In genomic region chr2:215397632-215398341, GRCh38 we compare ENCODE assay signal across 13 cellular contexts. TPM values are rescaled to one million over a fixed set of nuclear protein-coding genes. Genes with fewer than 3 reads are reported as not detected.
DNase-seq lines count a peak whose midpoint lies in the region; ATAC-seq, FAIRE-seq and TF ChIP-seq lines count a peak whose summit lies in the region.
"Had no signal": no experiment of that assay in that cellular context is flagged by ENCODE, and none has a peak within 500 bp of the region (broad histone marks: within the 10 kb centered on the region; RNA-seq: fewer than 3 reads in every experiment).

No MANE protein-coding gene starts in this region.

- no peak overlapping the region for H4K91ac ChIP-seq in mesenchymal stem cell (ENCODE audit: low read length)

- no peak overlapping the region for H2AFZ ChIP-seq in mesenchymal stem cell (ENCODE audit: low read depth, low read length)

- no peak overlapping the region for H2BK12ac ChIP-seq in mesenchymal stem cell (ENCODE audit: low read length in 2 of 2)

- H3K14ac ChIP-seq in mesenchymal stem cell (ENCODE audit: low read length in 2 of 2) = no peak overlapping the region

- H3K4ac ChIP-seq in mesenchymal stem cell (ENCODE audit: low read depth in 1 of 2, low read length in 2 of 2) = no peak overlapping the region

- no peak for TF ChIP-seq POLR2A in A549 (IDR thresholded peaks at IDR 0.05; ENCODE audit: low read length)

- DNase-seq in A549 (ENCODE audit: low read depth in 1 of 2, low spot score in 1 of 2) (peak in 1 of 2 experiments; percentile 32), LNCaP clone FGC (ENCODE audit: low read depth) (peak; percentile 33), mesenchymal stem cell (peak; percentile 75), NCI-H2171 treated with DMSO at 0.1 percent for 48 hours (lab: John Stamatoyannopoulos, UW) (no peak), hypothalamus (lab: John Stamatoyannopoulos, UW) (no peak)
- DNase-seq: activated CD8-positive, alpha-beta memory T cell treated with anti-CD3 and anti-CD28 coated beads, Interleukin-2, amount 50 U/mL, for 48 hours; cerebellar nuclear complex; erythroblast; NK-92 treated with Interleukin-12 subunit alpha and Interleukin-12 subunit beta, amount 100 ng/mL, for 24 hours had no signal

- H3K27me3 ChIP-seq in esophagus (ENCODE audit: control insufficient read depth in 1 of 2, insufficient read depth in 2 of 2, low read length in 2 of 2) (no peaks in the 10 kb centered on the region), mesenchymal stem cell (ENCODE audit: control insufficient read depth in 1 of 2, insufficient read depth in 1 of 2, low read length in 2 of 2) (no peaks in the 10 kb centered on the region)

- H3K18ac ChIP-seq in mesenchymal stem cell (ENCODE audit: low read depth in 1 of 2, low read length in 2 of 2) = no peak overlapping the region

- CTCF ChIA-PET in A549 (lab: Yijun Ruan, JAX) = interaction anchor here (0.6 to 2.2 kb wide), 4 partner anchors 14 to 522 kb away, joined by 3 to 6 read pairs (median 3); no protein-coding TSS in a partner anchor

- WGBS in A549 (ENCODE audit: missing lambda C conversion rate) = 29% methylated on average over 9 of the region's 9 CpGs
- 57% methylated on average over 9 of the region's 9 CpGs for WGBS in esophagus, 2 donors
- 64% methylated on average over 8 of the region's 9 CpGs for WGBS in mesenchymal stem cell

- peak overlapping the region; percentile 44 for H3K4me2 ChIP-seq in A549
- H3K4me2 ChIP-seq in mesenchymal stem cell (ENCODE audit: low read length, poor library complexity, severe bottlenecking) = no peak overlapping the region

- no peak overlapping the region for H4K8ac ChIP-seq in mesenchymal stem cell (ENCODE audit: low read length)

- POLR2A ChIA-PET in A549 (lab: Yijun Ruan, JAX) = no interaction called here

- H3K36me3 ChIP-seq in esophagus (ENCODE audit: control insufficient read depth in 2 of 2, insufficient read depth in 2 of 2, low read length in 1 of 2) (peaks cover 0 to 2% of the 10 kb centered on the region in 2 donors), mesenchymal stem cell (ENCODE audit: control insufficient read depth in 1 of 2, insufficient read depth in 2 of 2, low read depth in 1 of 2, low read length in 2 of 2) (peaks cover 29 to 96% of the 10 kb centered on the region in 2 experiments)

- H2BK120ac ChIP-seq in mesenchymal stem cell (ENCODE audit: low read depth, low read length) = no peak overlapping the region

- H3K4me3 ChIP-seq in A549 (no peak overlapping the region), LNCaP clone FGC (ENCODE audit: low read depth, low read length) (peak overlapping the region; percentile 13; the same call in 1 of the 2 replicates), esophagus (ENCODE audit: low read depth in 1 of 2, low read length in 2 of 2) (no peak overlapping the region), mesenchymal stem cell (ENCODE audit: insufficient read depth in 1 of 2, low read depth in 1 of 2, low read length in 2 of 2) (peak overlapping the region in 1 of 2 experiments; percentile 21)
- H3K4me3 ChIP-seq: SK-N-MC had no signal

- peak overlapping the region; percentile 15 to 53; a peak in 4 of 6 replicates for H3K27ac ChIP-seq in A549
- peak overlapping the region; percentile 46 for H3K27ac ChIP-seq in esophagus (ENCODE audit: low read depth in 2 of 2, low read length in 1 of 2)
- H3K27ac ChIP-seq in mesenchymal stem cell (ENCODE audit: low read length, poor library complexity, severe bottlenecking) = peak overlapping the region; percentile 27

- H3K23ac ChIP-seq in mesenchymal stem cell (ENCODE audit: low read length in 2 of 2) = no peak overlapping the region

- ATAC-seq in A549 (peak; percentile 52 to 85; a peak in 5 of 6 replicates), GM18498 (IDR thresholded peaks at IDR 0.05; ENCODE audit: unreplicated experiment) (no peak), GM21390 (IDR thresholded peaks at IDR 0.05; ENCODE audit: unreplicated experiment) (no peak)

- peaks cover 30% of the 10 kb centered on the region for H3K4me1 ChIP-seq in A549
- no peaks in the 10 kb centered on the region for H3K4me1 ChIP-seq in esophagus (ENCODE audit: control insufficient read depth in 2 of 2, insufficient read depth in 2 of 2, low read length in 1 of 2)
- H3K4me1 ChIP-seq in mesenchymal stem cell (ENCODE audit: control insufficient read depth, insufficient read depth, low read depth, low read length) = peaks cover 6% of the 10 kb centered on the region

- TF ChIP-seq EP300 in A549 (IDR thresholded peaks at IDR 0.05) = no peak

- H3K9me3 ChIP-seq in A549 (no peaks in the 10 kb centered on the region), esophagus (ENCODE audit: control insufficient read depth in 2 of 2, insufficient read depth in 1 of 2, low read depth in 1 of 2, low read length in 1 of 2) (no peaks in the 10 kb centered on the region), mesenchymal stem cell (ENCODE audit: control insufficient read depth, low read length) (no peaks in the 10 kb centered on the region)

- TF ChIP-seq RAD21 in A549 (conservative IDR thresholded peaks at IDR 0.05 in 1 of 2, IDR thresholded peaks at IDR 0.05 in 1 of 2) = no peak

- H3K79me1 ChIP-seq in mesenchymal stem cell (replicated peaks; ENCODE audit: low read length, poor library complexity, severe bottlenecking) = no peaks in the 10 kb centered on the region

- no peak for TF ChIP-seq CTCF in A549 (IDR thresholded peaks at IDR 0.05)
- no peak for TF ChIP-seq CTCF in LNCaP clone FGC (IDR thresholded peaks at IDR 0.05; ENCODE audit: control insufficient read depth, extremely low read depth, insufficient read depth)

- no peak overlapping the region for H2BK5ac ChIP-seq in mesenchymal stem cell (ENCODE audit: low read depth, low read length, poor library complexity, severe bottlenecking)

- H3K9ac ChIP-seq in mesenchymal stem cell (ENCODE audit: low read length) = peak overlapping the region; percentile 80

- H2BK15ac ChIP-seq in mesenchymal stem cell (ENCODE audit: low read depth, poor library complexity, severe bottlenecking) = no peak overlapping the region

- no peak for FAIRE-seq in A549 (lab: Jason Lieb, UNC)

- H2AK5ac ChIP-seq in mesenchymal stem cell (ENCODE audit: low read length, severe bottlenecking) = no peak overlapping the region

TF ChIP-seq in A549, 52 proteins besides CTCF, POLR2A, EP300 and RAD21:
- no peak for TF ChIP-seq RNF2 (IDR thresholded peaks at IDR 0.05; ENCODE audit: borderline replicate concordance, low read depth)
- no peak for TF ChIP-seq BCL3 (IDR thresholded peaks at IDR 0.05)
- TF ChIP-seq FOXS1 (CRISPR knock-in tag; IDR thresholded peaks at IDR 0.05) = no peak
- TF ChIP-seq TFCP2L1 (CRISPR knock-in tag; IDR thresholded peaks at IDR 0.05) = no peak
- TF ChIP-seq MAZ (IDR thresholded peaks at IDR 0.05; ENCODE audit: borderline replicate concordance, low read depth, low read length) = no peak
- no peak for TF ChIP-seq HOXB5 (CRISPR knock-in tag; IDR thresholded peaks at IDR 0.05)
- no peak for TF ChIP-seq FOSB (CRISPR knock-in tag; IDR thresholded peaks at IDR 0.05)
- TF ChIP-seq CHD2 (IDR thresholded peaks at IDR 0.05; ENCODE audit: low read length, partially characterized antibody) = no peak
- TF ChIP-seq HOXB13 (CRISPR knock-in tag; IDR thresholded peaks at IDR 0.05; ENCODE audit: low read depth) = no peak
- no peak for TF ChIP-seq MAFK (IDR thresholded peaks at IDR 0.05; ENCODE audit: partially characterized antibody)
- TF ChIP-seq HDAC2 (IDR thresholded peaks at IDR 0.05) = no peak
- no peak for TF ChIP-seq USF2 (IDR thresholded peaks at IDR 0.05)
- TF ChIP-seq JUNB (IDR thresholded peaks at IDR 0.05) = no peak
- no peak for TF ChIP-seq ZFP36 (IDR thresholded peaks at IDR 0.05; ENCODE audit: borderline replicate concordance, partially characterized antibody)
- no peak for TF ChIP-seq E2F6 (IDR thresholded peaks at IDR 0.05; ENCODE audit: borderline replicate concordance, low read depth)
- no peak for TF ChIP-seq NPAS2 (CRISPR knock-in tag; IDR thresholded peaks at IDR 0.05; ENCODE audit: borderline replicate concordance)

RNA-seq across cellular contexts. Expression of gene FN1, which starts 38.1 kb away (rescaled TPM):
- polyA plus RNA-seq in A549 (2011; rRNA removed) (500 and 982 TPM in 2 replicates), A549 (2017; fragmentation: RNase III; extraction: RNeasy Plus Mini Kit Qiagen cat#74134 plus additional on column Dnase treatment) (157 to 223 TPM (median 203 TPM) in 3 replicates), esophagus (100 to 1,000 TPM in 1 of 2 donors, 10 to 100 TPM in 1; 48.8 to 154 TPM)
- polyA plus RNA-seq in A549 (2012; cell fraction: cytosol; rRNA removed) = 90.1 and 100 TPM in 2 replicates
- polyA plus RNA-seq in A549 (2012; cell fraction: nucleus; rRNA removed) = 388 and 415 TPM in 2 replicates
- 1,062 and 1,397 TPM in 2 replicates for polyA minus RNA-seq in A549 (2011; rRNA and poly(A)+ RNA removed)
- 1,493 TPM for polyA plus RNA-seq in mesenchymal stem cell (2013, experiment 1 of 2)
- 1,327 TPM for polyA plus RNA-seq in mesenchymal stem cell (2013, experiment 2 of 2)

Comparison
In these comparisons a context has a peak if more than half of its experiments do, and no peak if none do; other contexts are left out.
1. ATAC-seq: peak in A549 (2 of 2); none in GM18498 (single experiment) and GM21390 (single experiment).
2. DNase-seq: peak in LNCaP clone FGC (single experiment) and mesenchymal stem cell (single experiment); none in NCI-H2171 treated with DMSO at 0.1 percent for 48 hours (single experiment) and hypothalamus (0 of 51).
3. Peak in every context shown above with its lines, with median percentiles within 50 percentile points of each other: H3K27ac ChIP-seq.